In the genomic region with DNA sequence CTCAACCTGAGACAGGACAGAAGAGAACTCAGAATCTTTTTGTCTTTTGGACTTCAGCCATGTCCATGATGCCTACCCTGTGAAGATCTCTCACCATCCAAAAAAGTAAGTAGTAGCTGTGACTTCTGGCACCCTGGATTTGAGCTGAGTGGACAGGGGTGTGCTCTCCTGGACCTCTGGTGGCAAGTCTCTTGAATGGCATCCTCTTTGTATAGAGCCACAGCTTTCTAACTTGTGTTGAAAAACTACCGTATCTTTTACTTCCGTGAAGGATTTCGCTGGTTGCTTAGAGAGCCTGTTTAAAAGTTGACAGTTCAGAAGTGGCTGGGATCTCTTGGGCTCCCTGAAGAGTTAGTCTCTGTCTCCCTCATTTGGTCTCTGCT, we compare ENCODE assay signal across 10 cellular contexts. TPM values are rescaled to one million over a fixed set of nuclear protein-coding genes. Genes with fewer than 3 reads are reported as not detected.
A peak's percentile ranks its signal among the peaks of the same experiment; 100 is the strongest.
DNase-seq lines count a peak whose midpoint lies in the region; ATAC-seq, FAIRE-seq and TF ChIP-seq lines count a peak whose summit lies in the region.
"Had no signal": no experiment of that assay in that cellular context is flagged by ENCODE, and none has a peak within 500 bp of the region (broad histone marks: within the 10 kb centered on the region; RNA-seq: fewer than 3 reads in every experiment).

No MANE protein-coding gene starts in this region.

- TF ChIP-seq RAD21 in HepG2 (CRISPR knock-in tag; IDR thresholded peaks at IDR 0.05), result no peak

- H3K79me2 ChIP-seq in GM23338 (replicated peaks; ENCODE audit: insufficient read depth), result peaks cover 64% of the 10 kb centered on the region
- H3K79me2 ChIP-seq in HepG2 (ENCODE audit: insufficient read depth, low read length), result peaks cover 57% of the 10 kb centered on the region

- peaks cover 17% of the 10 kb centered on the region for H3F3A ChIP-seq in GM23338 (replicated peaks; ENCODE audit: low read depth)

- H4K20me1 ChIP-seq in GM23338 (replicated peaks; ENCODE audit: insufficient read depth) (peaks cover 18% of the 10 kb centered on the region), HepG2 (ENCODE audit: insufficient read depth, low read length) (no peaks in the 10 kb centered on the region; the same call in 1 of the 2 replicates)

- TF ChIP-seq CTCF in BJ (IDR thresholded peaks at IDR 0.05; ENCODE audit: insufficient read depth, low read depth, low read length), result peak; percentile 37; the same call in 1 of the 2 replicates
- peak in 1 of 2 experiments; percentile 15; a peak in 1 of 4 replicates for TF ChIP-seq CTCF in GM23338 (conservative IDR thresholded peaks at IDR 0.05; ENCODE audit: low read depth in 2 of 2)
- TF ChIP-seq CTCF in HepG2 (CRISPR knock-in tag; IDR thresholded peaks at IDR 0.05), result 0 out of 2 replicates have a peak, but pooled peaks have one; percentile 7

- no peak for TF ChIP-seq EP300 in HepG2 (IDR thresholded peaks at IDR 0.05; ENCODE audit: low read depth in 2 of 2, low read length in 2 of 2)
- no peak for TF ChIP-seq EP300 in HepG2 (CRISPR knock-in tag; IDR thresholded peaks at IDR 0.05; ENCODE audit: borderline replicate concordance)

- peak; percentile 67 for FAIRE-seq in HepG2 (lab: Jason Lieb, UNC)

- H3K27ac Mint-ChIP-seq in GM23338, result 0 out of 2 replicates have a peak overlapping the region, but pooled peaks have one; percentile 30
- H3K27ac Mint-ChIP-seq in activated naive CD4-positive, alpha-beta T cell treated with anti-CD3 and anti-CD28 coated beads, Interleukin-2, amount 50 U/mL, for 72 hours, result peak overlapping the region; percentile 89 to 95

- H3K4me3 ChIP-seq in BJ (ENCODE audit: low read depth, low read length), result no peak overlapping the region
- H3K4me3 ChIP-seq in GM23338, result no peak overlapping the region
- H3K4me3 ChIP-seq in HepG2 (replicated peaks in 1 of 3; ENCODE audit: insufficient read depth in 1 of 3, low read depth in 2 of 3, low read length in 3 of 3), result peak overlapping the region in 1 of 3 experiments; percentile 30; a peak in 2 of 6 replicates

- H3K9ac ChIP-seq in HepG2 (ENCODE audit: insufficient read depth, low read depth, low read length), result peak overlapping the region; percentile 93; the same call in 1 of the 2 replicates

- H3K4me2 ChIP-seq in GM23338, result no peak overlapping the region
- H3K4me2 ChIP-seq in HepG2 (ENCODE audit: low read depth, low read length), result peak overlapping the region; percentile 93

- ATAC-seq in GM23338 (no peak), HepG2 (no peak), GM19351 (IDR thresholded peaks at IDR 0.05; ENCODE audit: unreplicated experiment) (no peak)
- ATAC-seq in activated naive CD4-positive, alpha-beta T cell treated with anti-CD3 and anti-CD28 coated beads, Interleukin-2, amount 50 U/mL, for 72 hours, result no peak

- no peak overlapping the region for H3K27ac ChIP-seq in GM23338 (ENCODE audit: low read depth)
- no peak overlapping the region for H3K27ac ChIP-seq in HepG2 (ENCODE audit: extremely low read length, insufficient read depth, low read length)

- no peak for TF ChIP-seq POLR2A in HepG2 (IDR thresholded peaks at IDR 0.05; ENCODE audit: insufficient read depth in 1 of 2, low read depth in 2 of 2, low read length in 2 of 2)

- BruUV-seq in HepG2 (replicated peaks; lab: Mats Ljungman, UMichigan), result no TSS peak

- H3K27me3 ChIP-seq in BJ (ENCODE audit: control insufficient read depth, insufficient read depth, low read length) (no peaks in the 10 kb centered on the region), GM23338 (ENCODE audit: insufficient read depth) (no peaks in the 10 kb centered on the region), HepG2 (ENCODE audit: control insufficient read depth in 1 of 2, insufficient read depth in 2 of 2, low read length in 2 of 2) (peaks cover 0 to 3% of the 10 kb centered on the region in 2 experiments; a peak in 1 of 5 replicates)

- peaks cover 13% of the 10 kb centered on the region for H3K4me1 ChIP-seq in GM23338 (ENCODE audit: insufficient read depth)
- H3K4me1 ChIP-seq in HepG2 (ENCODE audit: insufficient read depth, low read length), result peaks cover 71% of the 10 kb centered on the region

- H3K9me3 ChIP-seq in HepG2 (ENCODE audit: low read length), result no peaks in the 10 kb centered on the region

- H3K36me3 Mint-ChIP-seq in GM23338 (ENCODE audit: low read depth), result peaks cover 47% of the 10 kb centered on the region
- H3K36me3 Mint-ChIP-seq in activated naive CD4-positive, alpha-beta T cell treated with anti-CD3 and anti-CD28 coated beads, Interleukin-2, amount 50 U/mL, for 72 hours, result peaks cover 12 to 19% of the 10 kb centered on the region in 2 donors

- H3K9me3 Mint-ChIP-seq in GM23338, result no peaks in the 10 kb centered on the region
- no peaks in the 10 kb centered on the region for H3K9me3 Mint-ChIP-seq in activated naive CD4-positive, alpha-beta T cell treated with anti-CD3 and anti-CD28 coated beads, Interleukin-2, amount 50 U/mL, for 72 hours

- in situ Hi-C loops in HepG2 (cut with HindIII; ENCODE audit: extremely low pct_ligation_motif_present, low pct_unique_long_range_greater_than_20kb), result no loop called here

- H3K4me1 Mint-ChIP-seq in GM23338, result peaks cover 21% of the 10 kb centered on the region

- H3K9me2 ChIP-seq in GM23338 (ENCODE audit: insufficient read depth), result no peaks in the 10 kb centered on the region

- peaks cover 16% of the 10 kb centered on the region for H3K27me3 Mint-ChIP-seq in GM23338 (ENCODE audit: insufficient read depth, low read depth, poor library complexity)

- peaks cover 8% of the 10 kb centered on the region for H3K36me3 ChIP-seq in BJ (ENCODE audit: control insufficient read depth, insufficient read depth, low read length)
- H3K36me3 ChIP-seq in GM23338 (ENCODE audit: insufficient read depth), result 0 out of 2 replicates have a peak, but pooled peaks cover 4% of the 10 kb centered on the region
- peaks cover 17 to 29% of the 10 kb centered on the region in 2 experiments; a peak in 4 of 5 replicates for H3K36me3 ChIP-seq in HepG2 (replicated peaks in 1 of 2; ENCODE audit: control insufficient read depth in 1 of 2, insufficient read depth in 2 of 2, low read length in 2 of 2)

- intact Hi-C loops in HepG2 (cut with micrococcal nuclease; ENCODE audit: unreplicated experiment), result no loop called here

- POLR2A ChIA-PET in BJ (lab: Charles Lee), result no interaction called here
- POLR2A ChIA-PET in HepG2 (lab: Yijun Ruan, JAX), result interaction anchor here (1.0 to 3.8 kb wide), 4 partner anchors 9 to 73 kb away, joined by 3 to 107 read pairs (median 20); a partner anchor contains a TSS

- CTCF ChIA-PET in BJ (lab: Yijun Ruan, JAX), result interaction anchor here (1.3 to 1.5 kb wide), 3 partner anchors 11 to 144 kb away, joined by 3 to 5 read pairs (median 3); no protein-coding TSS in a partner anchor
- CTCF ChIA-PET in HepG2 (lab: Yijun Ruan, JAX; ENCODE audit: low intra/inter-chr PET ratio, low total read pairs), result no interaction called here

- no peak for DNase-seq in BJ (ENCODE audit: low read depth)
- DNase-seq in GM23338 (ENCODE audit: low spot score), result peak; percentile 26
- DNase-seq in activated naive CD4-positive, alpha-beta T cell treated with anti-CD3 and anti-CD28 coated beads, Interleukin-2, amount 50 U/mL, for 72 hours (ENCODE audit: low spot score in 2 of 2), result no peak
- peak; percentile 24 for DNase-seq in HepG2 (ENCODE audit: low spot score)
- no peak for DNase-seq in cerebellum (ENCODE audit: low spot score)
- no peak for DNase-seq in AG08395 (ENCODE audit: low spot score)
- DNase-seq in activated CD8-positive, alpha-beta memory T cell treated with anti-CD3 and anti-CD28 coated beads, Interleukin-2, amount 50 U/mL, for 4 hours, result no peak
- DNase-seq: amygdala, NCI-H1105 treated with DMSO at 0.1 percent for 48 hours had no signal

- H3K4me3 Mint-ChIP-seq in GM23338, result peak overlapping the region; percentile 99

- H2AFZ ChIP-seq in GM23338 (no peak overlapping the region), HepG2 (ENCODE audit: low read length) (no peak overlapping the region)

- WGBS in HepG2 (ENCODE audit: low lambda C conversion rate), result 70% methylated on average over 3 of the region's 3 CpGs

RNA-seq across cellular contexts. Expression of a gene that starts 1.8 kb away (rescaled TPM):
- polyA plus RNA-seq in BJ (2011; rRNA removed) (47.5 and 62.5 TPM in 2 replicates), GM23338 (2016; fragmentation: Nextera tagmentation; extraction: Ambion mirVana) (15.1 and 15.4 TPM in 2 replicates), HepG2 (2011; rRNA removed) (38.7 and 41.0 TPM in 2 replicates)
- polyA minus RNA-seq in BJ (2011; rRNA and poly(A)+ RNA removed), result 38.7 and 54.1 TPM in 2 replicates
- 36.0 and 40.4 TPM in 2 replicates for total RNA-seq in GM23338 (2014; rRNA removed; shearing (Covaris generic))
- total RNA-seq in activated naive CD4-positive, alpha-beta T cell treated with anti-CD3 and anti-CD28 coated beads, Interleukin-2, amount 50 U/mL, for 72 hours, result 10 to 100 TPM; 54.9 to 62.3 TPM
- total RNA-seq in HepG2 (2016; rRNA removed; fragmentation: Illumina TruSeq; extraction: Trizol) (60.9 and 76.3 TPM in 2 replicates), cerebellum (36.8 TPM)
- 7.7 and 8.0 TPM in 2 replicates for total RNA-seq in HepG2 (2016; cell fraction: cytosol; rRNA removed; fragmentation: Illumina TruSeq; extraction: Trizol; ENCODE audit: low read depth)
- 61.5 and 70.2 TPM in 2 replicates for total RNA-seq in HepG2 (2016; cell fraction: insoluble cytoplasmic fraction; rRNA removed; fragmentation: Illumina TruSeq; extraction: Trizol)
- total RNA-seq in HepG2 (2016; cell fraction: membrane; rRNA removed; fragmentation: Illumina TruSeq; extraction: Trizol), result 31.8 and 32.8 TPM in 2 replicates
- 38.7 and 39.7 TPM in 2 replicates for total RNA-seq in HepG2 (2016; cell fraction: nucleus; rRNA removed; fragmentation: Illumina TruSeq; extraction: Trizol)
- 31.7 and 32.9 TPM in 2 replicates for polyA plus RNA-seq in HepG2 (2011; cell fraction: cytosol; rRNA removed)
- 49.1 and 52.9 TPM in 2 replicates for polyA plus RNA-seq in HepG2 (2011; cell fraction: nucleus; rRNA removed)
- polyA plus RNA-seq in HepG2 (2012), result 42.4 and 55.4 TPM in 2 replicates
- polyA plus RNA-seq in HepG2 (2016; cell fraction: cytosol; fragmentation: Illumina TruSeq; extraction: Trizol; ENCODE audit: low read depth), result 4.0 and 4.2 TPM in 2 replicates
- 52.2 and 60.5 TPM in 2 replicates for polyA plus RNA-seq in HepG2 (2016; cell fraction: insoluble cytoplasmic fraction; fragmentation: Illumina TruSeq; extraction: Trizol; ENCODE audit: low read depth)
- 14.0 and 14.3 TPM in 2 replicates for polyA plus RNA-seq in HepG2 (2016; cell fraction: membrane; fragmentation: Illumina TruSeq; extraction: Trizol; ENCODE audit: low read depth)
- polyA plus RNA-seq in HepG2 (2016; cell fraction: nucleus; fragmentation: Illumina TruSeq; extraction: Trizol; ENCODE audit: insufficient read depth, low read depth), result 45.1 and 48.2 TPM in 2 replicates
- 83.9 and 88.4 TPM in 2 replicates for polyA minus RNA-seq in HepG2 (2011; rRNA and poly(A)+ RNA removed; ENCODE audit: low replicate concordance)
- polyA minus RNA-seq in HepG2 (2011; cell fraction: cytosol; rRNA and poly(A)+ RNA removed), result 26.6 and 33.4 TPM in 2 replicates
- polyA minus RNA-seq in HepG2 (2011; cell fraction: nucleus; rRNA and poly(A)+ RNA removed), result 22.5 and 40.8 TPM in 2 replicates

RNA-seq across cellular contexts. Expression of a gene that starts 37.3 kb away (rescaled TPM):
- polyA plus RNA-seq in BJ (2011; rRNA removed) (8.6 and 18.5 TPM in 2 replicates), GM23338 (2016; fragmentation: Nextera tagmentation; extraction: Ambion mirVana) (81.5 and 86.5 TPM in 2 replicates), HepG2 (2011; rRNA removed) (23.0 and 31.1 TPM in 2 replicates)
- polyA minus RNA-seq in BJ (2011; rRNA and poly(A)+ RNA removed), result 4.8 and 9.7 TPM in 2 replicates
- 99.7 and 117 TPM in 2 replicates for total RNA-seq in GM23338 (2014; rRNA removed; shearing (Covaris generic))
- total RNA-seq in activated naive CD4-positive, alpha-beta T cell treated with anti-CD3 and anti-CD28 coated beads, Interleukin-2, amount 50 U/mL, for 72 hours, result 10 to 100 TPM; 30.8 to 50.4 TPM
- total RNA-seq in HepG2 (2016; rRNA removed; fragmentation: Illumina TruSeq; extraction: Trizol) (23.6 and 35.2 TPM in 2 replicates), cerebellum (24.5 TPM)
- total RNA-seq in HepG2 (2016; cell fraction: cytosol; rRNA removed; fragmentation: Illumina TruSeq; extraction: Trizol; ENCODE audit: low read depth), result 52.3 and 57.6 TPM in 2 replicates
- 21.8 and 38.2 TPM in 2 replicates for total RNA-seq in HepG2 (2016; cell fraction: insoluble cytoplasmic fraction; rRNA removed; fragmentation: Illumina TruSeq; extraction: Trizol)
- total RNA-seq in HepG2 (2016; cell fraction: membrane; rRNA removed; fragmentation: Illumina TruSeq; extraction: Trizol), result 42.3 and 49.9 TPM in 2 replicates
- total RNA-seq in HepG2 (2016; cell fraction: nucleus; rRNA removed; fragmentation: Illumina TruSeq; extraction: Trizol), result 27.2 and 31.9 TPM in 2 replicates
- polyA plus RNA-seq in HepG2 (2011; cell fraction: cytosol; rRNA removed), result 11.2 and 20.9 TPM in 2 replicates
- 166 and 217 TPM in 2 replicates for polyA plus RNA-seq in HepG2 (2011; cell fraction: nucleus; rRNA removed)
- polyA plus RNA-seq in HepG2 (2012), result 9.1 and 20.3 TPM in 2 replicates
- 34.0 and 38.2 TPM in 2 replicates for polyA plus RNA-seq in HepG2 (2016; cell fraction: cytosol; fragmentation: Illumina TruSeq; extraction: Trizol; ENCODE audit: low read depth)
- polyA plus RNA-seq in HepG2 (2016; cell fraction: insoluble cytoplasmic fraction; fragmentation: Illumina TruSeq; extraction: Trizol; ENCODE audit: low read depth), result 17.3 and 17.8 TPM in 2 replicates
- polyA plus RNA-seq in HepG2 (2016; cell fraction: membrane; fragmentation: Illumina TruSeq; extraction: Trizol; ENCODE audit: low read depth), result 27.7 and 34.3 TPM in 2 replicates
- polyA plus RNA-seq in HepG2 (2016; cell fraction: nucleus; fragmentation: Illumina TruSeq; extraction: Trizol; ENCODE audit: insufficient read depth, low read depth), result 63.8 and 70.7 TPM in 2 replicates
- 17.1 and 28.4 TPM in 2 replicates for polyA minus RNA-seq in HepG2 (2011; rRNA and poly(A)+ RNA removed; ENCODE audit: low replicate concordance)
- 6.1 and 8.6 TPM in 2 replicates for polyA minus RNA-seq in HepG2 (2011; cell fraction: cytosol; rRNA and poly(A)+ RNA removed)
- 11.1 and 14.7 TPM in 2 replicates for polyA minus RNA-seq in HepG2 (2011; cell fraction: nucleus; rRNA and poly(A)+ RNA removed)

RNA-seq across cellular contexts. Expression of a gene that starts 47.5 kb away (rescaled TPM):
- polyA plus RNA-seq in BJ (2011; rRNA removed) (528 and 851 TPM in 2 replicates), GM23338 (2016; fragmentation: Nextera tagmentation; extraction: Ambion mirVana) (22.4 and 23.3 TPM in 2 replicates), HepG2 (2011; rRNA removed) (318 and 361 TPM in 2 replicates)
- 252 and 298 TPM in 2 replicates for polyA minus RNA-seq in BJ (2011; rRNA and poly(A)+ RNA removed)
- 56.3 and 62.9 TPM in 2 replicates for total RNA-seq in GM23338 (2014; rRNA removed; shearing (Covaris generic))
- total RNA-seq in activated naive CD4-positive, alpha-beta T cell treated with anti-CD3 and anti-CD28 coated beads, Interleukin-2, amount 50 U/mL, for 72 hours, result 10 to 100 TPM; 17.9 to 32.8 TPM
- total RNA-seq in HepG2 (2016; rRNA removed; fragmentation: Illumina TruSeq; extraction: Trizol) (31.0 and 70.1 TPM in 2 replicates), cerebellum (24.5 TPM)
- 8.1 and 9.3 TPM in 2 replicates for total RNA-seq in HepG2 (2016; cell fraction: cytosol; rRNA removed; fragmentation: Illumina TruSeq; extraction: Trizol; ENCODE audit: low read depth)
- total RNA-seq in HepG2 (2016; cell fraction: insoluble cytoplasmic fraction; rRNA removed; fragmentation: Illumina TruSeq; extraction: Trizol), result 23.8 and 71.6 TPM in 2 replicates
- total RNA-seq in HepG2 (2016; cell fraction: membrane; rRNA removed; fragmentation: Illumina TruSeq; extraction: Trizol), result 22.0 and 25.0 TPM in 2 replicates
- 69.1 and 83.4 TPM in 2 replicates for total RNA-seq in HepG2 (2016; cell fraction: nucleus; rRNA removed; fragmentation: Illumina TruSeq; extraction: Trizol)
- 268 and 334 TPM in 2 replicates for polyA plus RNA-seq in HepG2 (2011; cell fraction: cytosol; rRNA removed)
- polyA plus RNA-seq in HepG2 (2011; cell fraction: nucleus; rRNA removed), result 289 and 340 TPM in 2 replicates
- polyA plus RNA-seq in HepG2 (2012), result 213 and 215 TPM in 2 replicates
- polyA plus RNA-seq in HepG2 (2016; cell fraction: cytosol; fragmentation: Illumina TruSeq; extraction: Trizol; ENCODE audit: low read depth), result 10.1 and 11.2 TPM in 2 replicates
- polyA plus RNA-seq in HepG2 (2016; cell fraction: insoluble cytoplasmic fraction; fragmentation: Illumina TruSeq; extraction: Trizol; ENCODE audit: low read depth), result 27.4 and 35.7 TPM in 2 replicates
- polyA plus RNA-seq in HepG2 (2016; cell fraction: membrane; fragmentation: Illumina TruSeq; extraction: Trizol; ENCODE audit: low read depth), result 15.6 and 19.4 TPM in 2 replicates
- polyA plus RNA-seq in HepG2 (2016; cell fraction: nucleus; fragmentation: Illumina TruSeq; extraction: Trizol; ENCODE audit: insufficient read depth, low read depth), result 135 and 151 TPM in 2 replicates
- 131 and 463 TPM in 2 replicates for polyA minus RNA-seq in HepG2 (2011; rRNA and poly(A)+ RNA removed; ENCODE audit: low replicate concordance)
- polyA minus RNA-seq in HepG2 (2011; cell fraction: cytosol; rRNA and poly(A)+ RNA removed), result 175 and 181 TPM in 2 replicates
- 85.1 and 85.4 TPM in 2 replicates for polyA minus RNA-seq in HepG2 (2011; cell fraction: nucleus; rRNA and poly(A)+ RNA removed)

RNA-seq across cellular contexts. Expression of a gene that starts 55.8 kb away (rescaled TPM):
- 48.2 and 70.0 TPM in 2 replicates for polyA plus RNA-seq in BJ (2011; rRNA removed)
- polyA minus RNA-seq in BJ (2011; rRNA and poly(A)+ RNA removed), result 30.4 and 43.0 TPM in 2 replicates
- total RNA-seq in GM23338 (2014; rRNA removed; shearing (Covaris generic)), result 77.8 and 83.2 TPM in 2 replicates
- polyA plus RNA-seq in GM23338 (2016; fragmentation: Nextera tagmentation; extraction: Ambion mirVana), result 15.7 and 19.4 TPM in 2 replicates
- 10 to 100 TPM; 16.3 to 24.9 TPM for total RNA-seq in activated naive CD4-positive, alpha-beta T cell treated with anti-CD3 and anti-CD28 coated beads, Interleukin-2, amount 50 U/mL, for 72 hours
- total RNA-seq in HepG2 (2016; rRNA removed; fragmentation: Illumina TruSeq; extraction: Trizol), result 47.7 and 76.0 TPM in 2 replicates
- 39.0 and 40.3 TPM in 2 replicates for total RNA-seq in HepG2 (2016; cell fraction: cytosol; rRNA removed; fragmentation: Illumina TruSeq; extraction: Trizol; ENCODE audit: low read depth)
- total RNA-seq in HepG2 (2016; cell fraction: insoluble cytoplasmic fraction; rRNA removed; fragmentation: Illumina TruSeq; extraction: Trizol), result 45.3 and 75.8 TPM in 2 replicates
- total RNA-seq in HepG2 (2016; cell fraction: membrane; rRNA removed; fragmentation: Illumina TruSeq; extraction: Trizol), result 84.9 and 91.5 TPM in 2 replicates
- 48.8 and 56.1 TPM in 2 replicates for total RNA-seq in HepG2 (2016; cell fraction: nucleus; rRNA removed; fragmentation: Illumina TruSeq; extraction: Trizol)
- 141 and 163 TPM in 2 replicates for polyA plus RNA-seq in HepG2 (2011; rRNA removed)
- polyA plus RNA-seq in HepG2 (2011; cell fraction: cytosol; rRNA removed), result 151 and 283 TPM in 2 replicates
- 137 and 147 TPM in 2 replicates for polyA plus RNA-seq in HepG2 (2011; cell fraction: nucleus; rRNA removed)
- 61.9 and 67.1 TPM in 2 replicates for polyA plus RNA-seq in HepG2 (2012)
- polyA plus RNA-seq in HepG2 (2016; cell fraction: cytosol; fragmentation: Illumina TruSeq; extraction: Trizol; ENCODE audit: low read depth), result 45.1 and 45.9 TPM in 2 replicates
- polyA plus RNA-seq in HepG2 (2016; cell fraction: insoluble cytoplasmic fraction; fragmentation: Illumina TruSeq; extraction: Trizol; ENCODE audit: low read depth), result 53.5 and 55.6 TPM in 2 replicates
- polyA plus RNA-seq in HepG2 (2016; cell fraction: membrane; fragmentation: Illumina TruSeq; extraction: Trizol; ENCODE audit: low read depth), result 73.8 and 79.8 TPM in 2 replicates
- polyA plus RNA-seq in HepG2 (2016; cell fraction: nucleus; fragmentation: Illumina TruSeq; extraction: Trizol; ENCODE audit: insufficient read depth, low read depth), result 92.2 and 94.4 TPM in 2 replicates
- polyA minus RNA-seq in HepG2 (2011; rRNA and poly(A)+ RNA removed; ENCODE audit: low replicate concordance), result 68.1 and 270 TPM in 2 replicates
- polyA minus RNA-seq in HepG2 (2011; cell fraction: cytosol; rRNA and poly(A)+ RNA removed), result 85.2 and 94.3 TPM in 2 replicates
- polyA minus RNA-seq in HepG2 (2011; cell fraction: nucleus; rRNA and poly(A)+ RNA removed), result 25.0 and 28.0 TPM in 2 replicates
- total RNA-seq in cerebellum, result 17.2 TPM

Comparison
In these comparisons a context has a peak if more than half of its experiments do, and no peak if none do; other contexts are left out.
1. DNase-seq: peak in GM23338 (single experiment) and HepG2 (single experiment); none in BJ (single experiment), activated naive CD4-positive, alpha-beta T cell treated with anti-CD3 and anti-CD28 coated beads, Interleukin-2, amount 50 U/mL, for 72 hours (0 of 2), cerebellum (single experiment), AG08395 (single experiment) and activated CD8-positive, alpha-beta memory T cell treated with anti-CD3 and anti-CD28 coated beads, Interleukin-2, amount 50 U/mL, for 4 hours (single experiment).